Comparison of ENCODE assay signal across 19 cellular contexts in genomic region chr10:80700252-80700651, GRCh38.
"Had no signal": no experiment of that assay in that cellular context is flagged by ENCODE, and none has a peak within 500 bp of the region (broad histone marks: within the 10 kb centered on the region; RNA-seq: fewer than 3 reads in every experiment).

No MANE protein-coding gene starts in this region.

- H3K36me3 Mint-ChIP-seq: activated CD8-positive, alpha-beta memory T cell treated with anti-CD3 and anti-CD28 coated beads, Interleukin-2, amount 10 ng/mL, durations not matched to agents 7 days and 5 days; activated naive CD4-positive, alpha-beta T cell treated with anti-CD3 and anti-CD28 coated beads, Interleukin-2, amount 50 U/mL, for 24 hours; mesothelial cell of epicardium; naive B cell; stimulated activated memory B cell treated with anti-CD40 and anti-IgM and Interleukin-4, amounts not matched to agents 10 μg/mL and 1 μg/mL and 100 μg/mL, for 72 hours had no signal

- H3K4me1 Mint-ChIP-seq: activated CD4-positive, alpha-beta T cell treated with anti-CD3 and anti-CD28 coated beads for 36 hours; activated CD8-positive, alpha-beta memory T cell treated with anti-CD3 and anti-CD28 coated beads, Interleukin-2, amount 10 ng/mL, durations not matched to agents 7 days and 5 days; activated naive CD4-positive, alpha-beta T cell treated with anti-CD3 and anti-CD28 coated beads, Interleukin-2, amount 50 U/mL, for 24 hours; activated naive CD8-positive, alpha-beta T cell treated with anti-CD3 and anti-CD28 coated beads, Interleukin-2, amount 50 U/mL, for 24 hours; mesothelial cell of epicardium had no signal

- H3K27me3 Mint-ChIP-seq: activated CD4-positive, alpha-beta T cell treated with anti-CD3 and anti-CD28 coated beads for 36 hours; activated CD8-positive, alpha-beta memory T cell treated with anti-CD3 and anti-CD28 coated beads, Interleukin-2, amount 10 ng/mL, durations not matched to agents 7 days and 5 days; activated naive CD4-positive, alpha-beta T cell treated with anti-CD3 and anti-CD28 coated beads, Interleukin-2, amount 50 U/mL, for 24 hours; activated naive CD8-positive, alpha-beta T cell treated with anti-CD3 and anti-CD28 coated beads, Interleukin-2, amount 50 U/mL, for 24 hours had no signal

- H3K9me3 Mint-ChIP-seq: activated naive CD4-positive, alpha-beta T cell treated with anti-CD3 and anti-CD28 coated beads, Interleukin-2, amount 50 U/mL, for 24 hours; activated naive CD8-positive, alpha-beta T cell treated with anti-CD3 and anti-CD28 coated beads, Interleukin-2, amount 50 U/mL, for 24 hours; activated T-helper 2 cell treated with anti-CD3 and anti-CD28 coated beads, Interferon-gamma antibody, Interleukin-2, Interleukin-4, amounts not matched to agents 10 μg/mL and 5 μg/mL and 100 μg/mL, durations not matched to agents 14 hours and 24 hours and 36 hours; effector memory CD8-positive, alpha-beta T cell; mesothelial cell of epicardium; naive B cell; neural crest cell; stimulated activated memory B cell treated with anti-CD40 and anti-IgM and Interleukin-4, amounts not matched to agents 10 μg/mL and 1 μg/mL and 100 μg/mL, for 72 hours had no signal

- H3K79me2 ChIP-seq: hepatocyte had no signal

- H3K4me3 Mint-ChIP-seq: activated CD4-positive, alpha-beta T cell treated with anti-CD3 and anti-CD28 coated beads for 36 hours; activated CD8-positive, alpha-beta memory T cell treated with anti-CD3 and anti-CD28 coated beads, Interleukin-2, amount 10 ng/mL, durations not matched to agents 7 days and 5 days; activated CD8-positive, alpha-beta T cell treated with anti-CD3 and anti-CD28 coated beads, Interleukin-2, amount 10 ng/mL, durations not matched to agents 7 days and 5 days; activated naive CD4-positive, alpha-beta T cell treated with anti-CD3 and anti-CD28 coated beads, Interleukin-2, amount 50 U/mL, for 24 hours; activated naive CD8-positive, alpha-beta T cell treated with anti-CD3 and anti-CD28 coated beads, Interleukin-2, amount 50 U/mL, for 24 hours; effector memory CD8-positive, alpha-beta T cell; mesothelial cell of epicardium; naive B cell; neural crest cell; stimulated activated memory B cell treated with anti-CD40 and anti-IgM and Interleukin-4, amounts not matched to agents 10 μg/mL and 1 μg/mL and 100 μg/mL, for 72 hours had no signal

- H3K27ac Mint-ChIP-seq: activated CD4-positive, alpha-beta T cell treated with anti-CD3 and anti-CD28 coated beads for 36 hours; activated CD8-positive, alpha-beta memory T cell treated with anti-CD3 and anti-CD28 coated beads, Interleukin-2, amount 10 ng/mL, durations not matched to agents 7 days and 5 days; activated CD8-positive, alpha-beta T cell treated with anti-CD3 and anti-CD28 coated beads, Interleukin-2, amount 10 ng/mL, durations not matched to agents 7 days and 5 days; activated naive CD4-positive, alpha-beta T cell treated with anti-CD3 and anti-CD28 coated beads, Interleukin-2, amount 50 U/mL, for 24 hours; activated naive CD8-positive, alpha-beta T cell treated with anti-CD3 and anti-CD28 coated beads, Interleukin-2, amount 50 U/mL, for 24 hours; activated T-helper 2 cell treated with anti-CD3 and anti-CD28 coated beads, Interferon-gamma antibody, Interleukin-2, Interleukin-4, amounts not matched to agents 10 μg/mL and 5 μg/mL and 100 μg/mL, durations not matched to agents 14 hours and 24 hours and 36 hours; effector memory CD8-positive, alpha-beta T cell; mesothelial cell of epicardium; naive B cell; stimulated activated memory B cell treated with anti-CD40 and anti-IgM and Interleukin-4, amounts not matched to agents 10 μg/mL and 1 μg/mL and 100 μg/mL, for 72 hours had no signal

- H3K4me3 ChIP-seq: gastroesophageal sphincter, hepatocyte, right atrium auricular region, smooth muscle cell, suprapubic skin, tibial artery, upper lobe of right lung had no signal

- H3K27me3 ChIP-seq: hepatocyte, right atrium auricular region, suprapubic skin, upper lobe of right lung had no signal

- H3K4me1 ChIP-seq: suprapubic skin, tibial artery, upper lobe of right lung had no signal

- H3K27ac ChIP-seq: gastroesophageal sphincter, hepatocyte, right atrium auricular region, suprapubic skin, tibial artery, upper lobe of right lung had no signal

- DNase-seq: cortex of kidney had no signal

- H3K36me3 ChIP-seq: gastroesophageal sphincter, right atrium auricular region, suprapubic skin, tibial artery, upper lobe of right lung had no signal

- H2AFZ ChIP-seq: hepatocyte had no signal

- H3K9me3 ChIP-seq: gastroesophageal sphincter, right atrium auricular region, suprapubic skin, tibial artery, upper lobe of right lung had no signal
